ENCODE assay signal across 8 cellular contexts in genomic region chr4:37826282-37827029, GRCh38. TPM values are rescaled to one million over a fixed set of nuclear protein-coding genes. Genes with fewer than 3 reads are reported as not detected.
A peak's percentile ranks its signal among the peaks of the same experiment; 100 is the strongest.
DNase-seq lines count a peak whose midpoint lies in the region; ATAC-seq and TF ChIP-seq lines count a peak whose summit lies in the region.

Gene PGM2, plus strand, starts transcription at chr4:37826686. Its CDS starts 47 bp downstream, at chr4:37826733.

- peaks cover 20% of the 10 kb centered on the region for H3K4me1 ChIP-seq in PC-9 (replicated peaks; ENCODE audit: insufficient read depth)
- H3K4me1 ChIP-seq in naive thymus-derived CD4-positive, alpha-beta T cell (ENCODE audit: control insufficient read depth in 2 of 2, insufficient read depth in 2 of 2, low read length in 2 of 2), result peaks cover 7 to 11% of the 10 kb centered on the region in 2 donors

- H3K27me3 ChIP-seq in PC-9 (ENCODE audit: insufficient read depth, low read depth), result no peaks in the 10 kb centered on the region
- no peaks in the 10 kb centered on the region for H3K27me3 ChIP-seq in naive thymus-derived CD4-positive, alpha-beta T cell (ENCODE audit: control insufficient read depth in 2 of 2, insufficient read depth in 2 of 2, low read length in 2 of 2)

- TF ChIP-seq CTCF in PC-9 (conservative IDR thresholded peaks at IDR 0.05), result no peak

- peak within 1 kb of the TSS; percentile 85 to 97 (median 85) for H3K27ac Mint-ChIP-seq in IgD-negative memory B cell
- H3K27ac Mint-ChIP-seq in activated T-cell treated with anti-CD3 and anti-CD28 coated beads, Interleukin-2, amount 50 U/mL, for 72 hours, result peak within 1 kb of the TSS; percentile 95
- peak within 1 kb of the TSS; percentile 92 to 99 (median 96) for H3K27ac Mint-ChIP-seq in naive thymus-derived CD4-positive, alpha-beta T cell

- H3K4me3 Mint-ChIP-seq in IgD-negative memory B cell, result peak within 1 kb of the TSS; percentile 99 to 100 (median 100)
- H3K4me3 Mint-ChIP-seq in activated T-cell treated with anti-CD3 and anti-CD28 coated beads, Interleukin-2, amount 50 U/mL, for 72 hours, result peak within 1 kb of the TSS; percentile 88 to 94
- peak within 1 kb of the TSS; percentile 93 to 100 (median 98) for H3K4me3 Mint-ChIP-seq in naive thymus-derived CD4-positive, alpha-beta T cell

- H3K36me3 Mint-ChIP-seq in IgD-negative memory B cell, result peaks cover 9% of the 10 kb centered on the region
- peaks cover 11 to 24% of the 10 kb centered on the region in 2 donors for H3K36me3 Mint-ChIP-seq in activated T-cell treated with anti-CD3 and anti-CD28 coated beads, Interleukin-2, amount 50 U/mL, for 72 hours (ENCODE audit: insufficient read depth in 2 of 2)
- peaks cover 11 to 20% (median 17%) of the 10 kb centered on the region in 5 donors for H3K36me3 Mint-ChIP-seq in naive thymus-derived CD4-positive, alpha-beta T cell

- peaks cover 15% of the 10 kb centered on the region; the same call in 1 of the 2 replicates for H3K36me3 ChIP-seq in PC-9 (ENCODE audit: low read depth)
- peaks cover 0 to 20% (median 0%) of the 10 kb centered on the region in 3 experiments for H3K36me3 ChIP-seq in naive thymus-derived CD4-positive, alpha-beta T cell (ENCODE audit: control insufficient read depth in 2 of 3, insufficient read depth in 3 of 3, low read length in 3 of 3)

- no peaks in the 10 kb centered on the region for H3K27me3 Mint-ChIP-seq in IgD-negative memory B cell
- H3K27me3 Mint-ChIP-seq in activated T-cell treated with anti-CD3 and anti-CD28 coated beads, Interleukin-2, amount 50 U/mL, for 72 hours (ENCODE audit: low read depth), result no peaks in the 10 kb centered on the region
- peaks cover 0 to 5% (median 0%) of the 10 kb centered on the region in 5 donors for H3K27me3 Mint-ChIP-seq in naive thymus-derived CD4-positive, alpha-beta T cell

- peaks cover 18% of the 10 kb centered on the region for H3K79me2 ChIP-seq in PC-9 (ENCODE audit: low read depth)

- no peaks in the 10 kb centered on the region for H3K9me2 ChIP-seq in PC-9 (ENCODE audit: insufficient read depth)

- H3K27ac ChIP-seq in PC-9, result peak within 1 kb of the TSS; percentile 54
- peak within 1 kb of the TSS; percentile 80 for H3K27ac ChIP-seq in naive thymus-derived CD4-positive, alpha-beta T cell (ENCODE audit: low read depth, low read length)

- peak; percentile 92 for DNase-seq in DMS53 treated with DMSO at 0.1 percent for 48 hours (lab: John Stamatoyannopoulos, UW; ENCODE audit: unreplicated experiment)
- peak; percentile 64 to 83 for DNase-seq in PC-9
- peak; percentile 94 for DNase-seq in activated T-cell treated with anti-CD3 and anti-CD28 coated beads, Interleukin-2, amount 50 U/mL, for 72 hours
- DNase-seq in fibroblast of gingiva (ENCODE audit: low read depth), result peak; percentile 68
- DNase-seq in naive thymus-derived CD4-positive, alpha-beta T cell, result peak; percentile 84 to 94 (median 90)
- DNase-seq in stimulated activated naive CD4-positive, alpha-beta T cell (lab: John Stamatoyannopoulos, UW), result peak; percentile 80 to 89 (median 86)

- no peaks in the 10 kb centered on the region for H4K20me1 ChIP-seq in PC-9 (ENCODE audit: insufficient read depth)

- H3K9me3 ChIP-seq in PC-9 (ENCODE audit: insufficient read depth, low read depth), result no peaks in the 10 kb centered on the region
- no peaks in the 10 kb centered on the region for H3K9me3 ChIP-seq in naive thymus-derived CD4-positive, alpha-beta T cell (ENCODE audit: control insufficient read depth in 2 of 3, low read length in 3 of 3)

- CTCF ChIA-PET in PC-9 (lab: Charles Lee), result interaction anchor here (0.6 to 1.1 kb wide), 3 partner anchors 24 to 223 kb away, joined by 3 to 8 read pairs (median 5); no protein-coding TSS in a partner anchor
- CTCF ChIA-PET in naive thymus-derived CD4-positive, alpha-beta T cell (lab: Charles Lee), result interaction anchor here (0.6 kb wide), 1 partner anchor 209 kb away, joined by 5 read pairs; no protein-coding TSS in a partner anchor

- no peaks in the 10 kb centered on the region for H3F3A ChIP-seq in PC-9 (ENCODE audit: insufficient read depth, low read depth)

- BruUV-seq in PC-9 (replicated peaks; lab: Mats Ljungman, UMichigan), result no TSS peak

- peak within 1 kb of the TSS; percentile 86 for H3K4me2 ChIP-seq in PC-9

- H3K9me3 Mint-ChIP-seq in IgD-negative memory B cell, result no peaks in the 10 kb centered on the region
- no peaks in the 10 kb centered on the region for H3K9me3 Mint-ChIP-seq in activated T-cell treated with anti-CD3 and anti-CD28 coated beads, Interleukin-2, amount 50 U/mL, for 72 hours
- no peaks in the 10 kb centered on the region for H3K9me3 Mint-ChIP-seq in naive thymus-derived CD4-positive, alpha-beta T cell

- peak; percentile 96 for ATAC-seq in GM21529 (IDR thresholded peaks at IDR 0.05; ENCODE audit: unreplicated experiment)
- peak; percentile 98 to 99 for ATAC-seq in activated T-cell treated with anti-CD3 and anti-CD28 coated beads, Interleukin-2, amount 50 U/mL, for 72 hours (replicated peaks in 1 of 2)
- ATAC-seq in naive thymus-derived CD4-positive, alpha-beta T cell, result peak; percentile 99

- H3K4me3 ChIP-seq in PC-9, result peak within 1 kb of the TSS; percentile 91
- H3K4me3 ChIP-seq in naive thymus-derived CD4-positive, alpha-beta T cell (ENCODE audit: low read length), result peak within 1 kb of the TSS; percentile 79

- POLR2A ChIA-PET in PC-9 (lab: Charles Lee; ENCODE audit: unreplicated experiment), result interaction anchor here (0.6 kb wide), 2 partner anchors 373 to 385 kb away, joined by 4 read pairs; no protein-coding TSS in a partner anchor
- POLR2A ChIA-PET in naive thymus-derived CD4-positive, alpha-beta T cell (lab: Charles Lee), result interaction anchor here (0.6 to 2.3 kb wide), 15 partner anchors 10 to 203 kb away, joined by 3 to 15 read pairs (median 4); partner anchors contain the start of gene RELL1

- intact Hi-C loops in PC-9 (cut with micrococcal nuclease; ENCODE audit: unreplicated experiment), result loop anchor here (2.0 to 5.0 kb wide), 2 partner anchors 66 to 150 kb away; partner anchors contain the start of gene TBC1D1
- intact Hi-C loops in naive thymus-derived CD4-positive, alpha-beta T cell (cut with micrococcal nuclease), result loop anchor here (1.0 to 5.0 kb wide), 8 partner anchors 10 to 1356 kb away; partner anchors contain the start of genes RELL1 (in 2 of the 2), TBC1D1 (in 2 of the 2) and WDR19 (in 1 of the 2)

- H2AFZ ChIP-seq in PC-9, result peak within 1 kb of the TSS; percentile 88

- peaks cover 16 to 26% (median 24%) of the 10 kb centered on the region in 3 donors for H3K4me1 Mint-ChIP-seq in IgD-negative memory B cell
- peaks cover 38% of the 10 kb centered on the region for H3K4me1 Mint-ChIP-seq in activated T-cell treated with anti-CD3 and anti-CD28 coated beads, Interleukin-2, amount 50 U/mL, for 72 hours (ENCODE audit: low read depth)
- H3K4me1 Mint-ChIP-seq in naive thymus-derived CD4-positive, alpha-beta T cell, result peaks cover 34 to 70% (median 55%) of the 10 kb centered on the region in 7 donors

RNA-seq across cellular contexts. Expression of gene PGM2, which starts in this region (rescaled TPM):
- 19.8 TPM for polyA plus RNA-seq in IgD-negative memory B cell
- total RNA-seq in PC-9 (2021), result 27.3 and 32.5 TPM in 2 replicates
- 10 to 100 TPM; 40.2 to 41.5 TPM for total RNA-seq in activated T-cell treated with anti-CD3 and anti-CD28 coated beads, Interleukin-2, amount 50 U/mL, for 72 hours
- total RNA-seq in naive thymus-derived CD4-positive, alpha-beta T cell, result 10 to 100 TPM; 14.4 to 35.2 (median 18.7) TPM
- 10 to 100 TPM; 15.9 to 20.7 TPM for polyA plus RNA-seq in naive thymus-derived CD4-positive, alpha-beta T cell

Comparison
In these comparisons a context has a peak if more than half of its experiments do, and no peak if none do; other contexts are left out.
1. Peak in every context shown above with its lines: DNase-seq, ATAC-seq, H3K4me3 ChIP-seq and H3K27ac ChIP-seq.